Comparison of ENCODE assay signal across 14 cellular contexts in the genomic region with DNA sequence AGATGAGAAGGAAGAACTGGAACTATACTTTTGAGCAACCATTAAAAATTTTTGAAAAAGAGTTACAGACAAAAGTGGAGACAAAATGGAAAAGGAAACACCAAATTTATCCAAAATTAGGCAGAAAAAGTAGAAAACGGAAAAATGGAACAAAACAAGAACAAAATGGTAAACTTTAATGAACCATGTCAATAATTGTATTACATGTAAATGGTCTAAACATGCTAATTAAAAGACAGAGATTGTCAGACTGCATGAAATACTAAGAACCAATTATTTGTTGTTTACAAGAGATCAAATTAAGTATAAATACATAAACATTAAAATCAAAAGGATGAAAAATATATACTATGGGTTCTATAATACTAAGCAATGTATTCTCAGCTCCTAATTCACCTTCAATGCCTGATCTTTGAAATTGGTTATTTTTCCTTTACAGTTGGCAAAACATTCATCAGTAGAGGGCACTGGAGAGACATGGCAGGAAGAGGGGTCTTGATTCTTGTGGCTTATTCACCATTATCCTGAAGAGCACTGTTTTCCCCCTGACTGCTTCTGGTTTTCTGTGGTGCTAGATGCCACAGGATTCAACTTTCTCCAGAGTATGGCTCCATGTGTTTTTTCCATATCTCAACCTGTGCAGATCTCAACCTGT.
A peak's percentile ranks its signal among the peaks of the same experiment; 100 is the strongest.
DNase-seq lines count a peak whose midpoint lies in the region; ATAC-seq and TF ChIP-seq lines count a peak whose summit lies in the region.
"Had no signal": no experiment of that assay in that cellular context is flagged by ENCODE, and none has a peak within 500 bp of the region (broad histone marks: within the 10 kb centered on the region; RNA-seq: fewer than 3 reads in every experiment).

No MANE protein-coding gene starts in this region.

- H3K36me3 Mint-ChIP-seq in T-helper 2 cell treated with Interferon-gamma antibody and Interleukin-4, amounts not matched to agents 5 μg/mL and 100 μg/mL, for 36 hours (ENCODE audit: low read depth) = no peaks in the 10 kb centered on the region

- no peak overlapping the region for H3K27ac ChIP-seq in cardiac muscle cell
- H3K27ac ChIP-seq: hepatocyte had no signal

- no peaks in the 10 kb centered on the region for H3K4me1 Mint-ChIP-seq in T-helper 2 cell treated with Interferon-gamma antibody and Interleukin-4, amounts not matched to agents 5 μg/mL and 100 μg/mL, for 36 hours (ENCODE audit: low read depth)
- H3K4me1 Mint-ChIP-seq: memory B cell; stimulated activated naive CD8-positive, alpha-beta T cell treated with anti-CD3 and anti-CD28 coated beads, Interleukin-15, amount 100 ng/mL, for 72 hours had no signal

- H3K9me3 ChIP-seq in cardiac muscle cell (ENCODE audit: low read depth) = no peaks in the 10 kb centered on the region

- TF ChIP-seq CTCF in cardiac muscle cell (IDR thresholded peaks at IDR 0.05; ENCODE audit: low read depth, low read length) (peak; percentile 21), cardiac fibroblast (IDR thresholded peaks at IDR 0.05; ENCODE audit: low read depth, low read length) (peak; percentile 31)

- H3K4me1 ChIP-seq in cardiac muscle cell (ENCODE audit: low read depth) = no peaks in the 10 kb centered on the region

- H3K27me3 Mint-ChIP-seq in T-helper 2 cell treated with Interferon-gamma antibody and Interleukin-4, amounts not matched to agents 5 μg/mL and 100 μg/mL, for 36 hours (ENCODE audit: low read depth) = peaks cover 11% of the 10 kb centered on the region

- H3K27me3 ChIP-seq in cardiac muscle cell (no peaks in the 10 kb centered on the region), H7 (ENCODE audit: control insufficient read depth, insufficient read depth, low read length) (no peaks in the 10 kb centered on the region)
- H3K27me3 ChIP-seq: hepatocyte had no signal

- no peak overlapping the region for H3K4me3 ChIP-seq in cardiac muscle cell
- H3K4me3 ChIP-seq in cardiac fibroblast (replicated peaks in 1 of 2; ENCODE audit: low read depth in 2 of 2, low read length in 2 of 2) = no peak overlapping the region
- no peak overlapping the region for H3K4me3 ChIP-seq in H7 (ENCODE audit: insufficient read depth, low read depth, low read length)
- H3K4me3 ChIP-seq: hepatocyte had no signal

- DNase-seq in cardiac muscle cell (ENCODE audit: low read depth in 1 of 2, low spot score in 1 of 2) (no peak), Right ventricle myocardium superior (no peak), NCI-H2081 treated with DMSO at 0.1 percent for 48 hours (lab: John Stamatoyannopoulos, UW) (peak; percentile 1), cardiac fibroblast (ENCODE audit: low read depth in 2 of 2) (peak in 1 of 2 donors; percentile 21), GM19240 (ENCODE audit: insufficient read length, low spot score) (no peak), H7 (no peak)
- no peak for DNase-seq in T-helper 2 cell treated with Interferon-gamma antibody and Interleukin-4, amounts not matched to agents 5 μg/mL and 100 μg/mL, for 36 hours (ENCODE audit: low spot score)
- DNase-seq: effector CD4-positive, alpha-beta T cell; NCI-H2107; stimulated activated CD4-positive, alpha-beta T cell treated with anti-CD3 and anti-CD28 coated beads, Interleukin-4, amount 100 ng/mL, for 1 hour; stimulated activated naive CD8-positive, alpha-beta T cell treated with anti-CD3 and anti-CD28 coated beads, Interleukin-15, amount 100 ng/mL, for 72 hours had no signal

- H3K4me3 Mint-ChIP-seq in T-helper 2 cell treated with Interferon-gamma antibody and Interleukin-4, amounts not matched to agents 5 μg/mL and 100 μg/mL, for 36 hours = no peak overlapping the region
- H3K4me3 Mint-ChIP-seq: memory B cell; stimulated activated naive CD8-positive, alpha-beta T cell treated with anti-CD3 and anti-CD28 coated beads, Interleukin-15, amount 100 ng/mL, for 72 hours had no signal

- intact Hi-C loops in Right ventricle myocardium superior (cut with DNase I) = no loop called here

- H3K36me3 ChIP-seq in cardiac muscle cell = no peaks in the 10 kb centered on the region
- H3K36me3 ChIP-seq in H7 (replicated peaks; ENCODE audit: control insufficient read depth, insufficient read depth, low read length) = no peaks in the 10 kb centered on the region

- peaks cover 25% of the 10 kb centered on the region for H3K9me3 Mint-ChIP-seq in T-helper 2 cell treated with Interferon-gamma antibody and Interleukin-4, amounts not matched to agents 5 μg/mL and 100 μg/mL, for 36 hours

- ATAC-seq in Right ventricle myocardium superior (ENCODE audit: poor library complexity) = no peak
- no peak for ATAC-seq in GM21526 (IDR thresholded peaks at IDR 0.05; ENCODE audit: low FRiP score, unreplicated experiment)
- ATAC-seq: stimulated activated naive CD8-positive, alpha-beta T cell treated with anti-CD3 and anti-CD28 coated beads, Interleukin-15, amount 100 ng/mL, for 72 hours had no signal

- no peak overlapping the region for H3K27ac Mint-ChIP-seq in T-helper 2 cell treated with Interferon-gamma antibody and Interleukin-4, amounts not matched to agents 5 μg/mL and 100 μg/mL, for 36 hours
- H3K27ac Mint-ChIP-seq: memory B cell; stimulated activated naive CD8-positive, alpha-beta T cell treated with anti-CD3 and anti-CD28 coated beads, Interleukin-15, amount 100 ng/mL, for 72 hours had no signal
